In genomic region chr1:236516929-236517704, GRCh38 we compare ENCODE assay signal across 7 cellular contexts. TPM values are rescaled to one million over a fixed set of nuclear protein-coding genes. Genes with fewer than 3 reads are reported as not detected.
DNase-seq lines count a peak whose midpoint lies in the region; ATAC-seq, FAIRE-seq and TF ChIP-seq lines count a peak whose summit lies in the region.

No MANE protein-coding gene starts in this region.

- peak overlapping the region; percentile 35 for H2AFZ ChIP-seq in K562 (ENCODE audit: low read depth, low read length)

- H3K27me3 ChIP-seq in K562 (ENCODE audit: control insufficient read depth in 2 of 2, insufficient read depth in 2 of 2, low read length in 2 of 2) = no peaks in the 10 kb centered on the region

- no TSS peak for BruUV-seq in K562 (replicated peaks; lab: Mats Ljungman, UMichigan)

- TF ChIP-seq CTCF in K562 (IDR thresholded peaks at IDR 0.05 in 2 of 3, conservative IDR thresholded peaks at IDR 0.05 in 1 of 3; ENCODE audit: insufficient read depth in 2 of 3, low read depth in 1 of 3, low read length in 3 of 3) (no peak), nephron progenitor cell (IDR thresholded peaks at IDR 0.05) (no peak)

- DNase-seq in ELR (ENCODE audit: low read depth) (peak; percentile 57), NCI-H2171 (lab: John Stamatoyannopoulos, UW) (peak; percentile 6), K562 (ENCODE audit: extremely low read depth in 1 of 4, low spot score in 3 of 4) (no peak), nephron progenitor cell (no peak), SW 1271 (lab: John Stamatoyannopoulos, UW) (no peak), iPS-NIHi11 (ENCODE audit: low spot score) (no peak)

- FAIRE-seq in K562 (lab: Jason Lieb, UNC) = no peak

- H3K9me1 ChIP-seq in K562 (ENCODE audit: control insufficient read depth, insufficient read depth, low read length) = no peaks in the 10 kb centered on the region

- POLR2A ChIA-PET in K562 (lab: Yijun Ruan, JAX) = interaction anchor here (0.8 to 1.3 kb wide), 3 partner anchors 9 to 27 kb away, joined by 3 to 7 read pairs (median 3); no protein-coding TSS in a partner anchor

- TF ChIP-seq POLR2A in K562 (conservative IDR thresholded peaks at IDR 0.05) = no peak

- H3K4me3 Mint-ChIP-seq in nephron progenitor cell = no peak overlapping the region

- intact Hi-C loops in K562 (cut with micrococcal nuclease) = loop anchor here (10.0 kb wide), 1 partner anchor 868 kb away; no protein-coding TSS in a partner anchor

- in situ Hi-C loops in K562 (cut with MboI) = no loop called here

- H3K4me1 Mint-ChIP-seq in nephron progenitor cell = peaks cover 17% of the 10 kb centered on the region

- H3K27ac Mint-ChIP-seq in nephron progenitor cell = peak overlapping the region; percentile 65

- no peaks in the 10 kb centered on the region for H4K20me1 ChIP-seq in K562 (replicated peaks; ENCODE audit: control insufficient read depth, insufficient read depth, low read length)

- TF ChIP-seq RAD21 in K562 (CRISPR knock-in tag; conservative IDR thresholded peaks at IDR 0.05 in 1 of 2, IDR thresholded peaks at IDR 0.05 in 1 of 2) = no peak

- no peak overlapping the region for H3K9ac ChIP-seq in K562 (ENCODE audit: insufficient read depth in 1 of 2, low read depth in 2 of 2, low read length in 2 of 2)

- H3K4me1 ChIP-seq in K562 (replicated peaks in 1 of 2; ENCODE audit: control insufficient read depth in 2 of 2, insufficient read depth in 2 of 2, low read length in 2 of 2) = no peaks in the 10 kb centered on the region

- H3K9me3 Mint-ChIP-seq in nephron progenitor cell = no peaks in the 10 kb centered on the region

- TF ChIP-seq EP300 in K562 (IDR thresholded peaks at IDR 0.05; ENCODE audit: low read length) = no peak

- H3K36me3 ChIP-seq in K562 (ENCODE audit: control insufficient read depth, insufficient read depth, low read length) = no peaks in the 10 kb centered on the region

- ATAC-seq in K562 (peak; percentile 26; the same call in 2 of the 3 replicates), HG03565 (IDR thresholded peaks at IDR 0.05; ENCODE audit: unreplicated experiment) (no peak)

- peaks cover 6% of the 10 kb centered on the region for H3K27me3 Mint-ChIP-seq in nephron progenitor cell (ENCODE audit: low read depth, poor library complexity)

- no peak overlapping the region for H3K27ac ChIP-seq in K562 (ENCODE audit: extremely low read depth, low read depth, low read length)

- no peaks in the 10 kb centered on the region for H3K79me2 ChIP-seq in K562 (ENCODE audit: control insufficient read depth, insufficient read depth, low read length)

- no peak overlapping the region for H3K4me2 ChIP-seq in K562 (ENCODE audit: insufficient read depth, low read length)

- no peak overlapping the region for H3K4me3 ChIP-seq in K562

- H3K36me3 Mint-ChIP-seq in nephron progenitor cell (ENCODE audit: low read depth) = no peaks in the 10 kb centered on the region

- no peaks in the 10 kb centered on the region for H3K9me3 ChIP-seq in K562 (replicated peaks; ENCODE audit: control insufficient read depth, insufficient read depth, low read depth, low read length)

- 12% methylated on average over 8 of the region's 8 CpGs for WGBS in K562 (ENCODE audit: insufficient coverage, low coverage, missing lambda C conversion rate)

- CTCF ChIA-PET in K562 (lab: Yijun Ruan, JAX; ENCODE audit: low intra/inter-chr PET ratio) = no interaction called here

TF ChIP-seq in K562, 482 proteins besides CTCF, POLR2A, EP300 and RAD21:
- TF ChIP-seq PTTG1 (tag; IDR thresholded peaks at IDR 0.05; ENCODE audit: low read depth) = no peak
- 0 out of 4 replicates have a peak, but pooled peaks of 1 of the 2 experiments have one; percentile 43 for TF ChIP-seq FOXA3 (CRISPR knock-in tag; conservative IDR thresholded peaks at IDR 0.05 in 1 of 2, IDR thresholded peaks at IDR 0.05 in 1 of 2)
- peak; percentile 56; the same call in 1 of the 2 replicates for TF ChIP-seq SPI1 (IDR thresholded peaks at IDR 0.05; ENCODE audit: borderline replicate concordance, low read depth, low read length)

RNA-seq across cellular contexts. Expression of gene LGALS8, which starts 6.7 kb away (rescaled TPM):
- 123 and 174 TPM in 2 replicates for total RNA-seq in K562 (2011; cell fraction: chromatin; rRNA removed; ENCODE audit: low replicate concordance)
- total RNA-seq in K562 (2011; cell fraction: nucleolus; rRNA removed) = 65.5 and 71.3 TPM in 2 replicates
- 91.4 and 121 TPM in 2 replicates for total RNA-seq in K562 (2011; cell fraction: nucleoplasm; rRNA removed)
- total RNA-seq in K562 (2014; rRNA removed) (47.4 and 57.4 TPM in 2 replicates), K562 (2014; rRNA removed; fragmentation: Illumina TruSeq; extraction: Trizol) (69.1 and 93.7 TPM in 2 replicates), K562 (2015; rRNA removed; fragmentation: Illumina TruSeq; extraction: Trizol) (66.6 and 74.1 TPM in 2 replicates), K562 (2021) (53.5 and 59.1 TPM in 2 replicates)
- polyA plus RNA-seq in K562 (2011; rRNA removed) (65.2 and 70.3 TPM in 2 replicates), K562 (2014; fragmentation: Illumina TruSeq; extraction: Trizol) (69.4 and 79.8 TPM in 2 replicates), K562 (2014; fragmentation: Nextera tagmentation; extraction: Ambion mirVana) (10 to 100 TPM; 62.7 to 87.7 TPM), K562 (2014; rRNA removed) (71.0 and 82.8 TPM in 2 replicates)
- polyA plus RNA-seq in K562 (2011; cell fraction: cytosol; rRNA removed) = 20.6 and 40.3 TPM in 2 replicates
- 190 and 230 TPM in 2 replicates for polyA plus RNA-seq in K562 (2011; cell fraction: nucleus; rRNA removed)
- 66.1 and 79.9 TPM in 2 replicates for polyA plus RNA-seq in K562 (2012)
- polyA minus RNA-seq in K562 (2011; rRNA and poly(A)+ RNA removed) = 67.2 and 83.5 TPM in 2 replicates
- polyA minus RNA-seq in K562 (2011; cell fraction: cytosol; rRNA and poly(A)+ RNA removed) = 24.7 and 31.0 TPM in 2 replicates
- 64.2 and 87.4 TPM in 2 replicates for polyA minus RNA-seq in K562 (2011; cell fraction: nucleus; rRNA and poly(A)+ RNA removed)

Comparison
In these comparisons a context has a peak if more than half of its experiments do, and no peak if none do; other contexts are left out.
1. DNase-seq: peak in ELR (single experiment) and NCI-H2171 (single experiment); none in K562 (0 of 4), nephron progenitor cell (single experiment), SW 1271 (0 of 2) and iPS-NIHi11 (single experiment).